19 cellular contexts compared by ENCODE assay signal in the genomic region with DNA sequence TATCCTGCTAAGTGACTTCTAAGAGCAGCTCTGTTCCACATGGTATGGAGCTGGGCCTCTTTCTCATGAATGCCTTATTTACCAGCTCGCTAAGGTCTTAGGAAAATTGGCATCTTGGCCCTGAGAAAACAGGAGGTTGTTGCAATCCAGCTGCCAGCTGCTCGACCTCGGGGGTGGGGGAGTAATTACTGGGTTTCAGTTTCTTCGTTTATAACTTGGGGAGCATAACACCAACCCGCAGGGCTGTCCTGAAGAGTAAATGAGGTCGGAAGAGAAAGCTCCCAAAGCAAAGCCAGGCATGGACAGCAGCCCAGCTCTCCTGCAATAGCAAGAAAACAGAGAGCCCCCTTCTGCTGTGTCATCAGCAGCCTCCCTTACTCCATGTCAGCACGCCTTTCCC.
"Had no signal": no experiment of that assay in that cellular context is flagged by ENCODE, and none has a peak within 500 bp of the region (broad histone marks: within the 10 kb centered on the region; RNA-seq: fewer than 3 reads in every experiment).

No MANE protein-coding gene starts in this region.

- H3K27ac ChIP-seq: colonic mucosa, foreskin keratinocyte, hepatocyte, pancreas, tibial artery, upper lobe of left lung, uterus had no signal

- H3K4me2 ChIP-seq: hepatocyte had no signal

- H3K36me3 Mint-ChIP-seq: naive thymus-derived CD8-positive, alpha-beta T cell; stimulated activated memory B cell treated with anti-CD40 and anti-IgM and Interleukin-4, amounts not matched to agents 10 μg/mL and 1 μg/mL and 100 μg/mL, for 72 hours had no signal

- H2AFZ ChIP-seq: hepatocyte had no signal

- H3K79me2 ChIP-seq: hepatocyte had no signal

- H3K4me1 ChIP-seq: colonic mucosa, foreskin keratinocyte, pancreas, tibial artery, upper lobe of left lung, uterus had no signal

- DNase-seq: colonic mucosa; dermis blood vessel endothelial cell; foreskin keratinocyte; kidney; left cardiac atrium; left ventricle myocardium superior; mucosa of descending colon; naive thymus-derived CD8-positive, alpha-beta T cell; pancreas; right cardiac atrium; small intestine; stimulated activated CD4-positive, alpha-beta T cell treated with anti-CD3 and anti-CD28 coated beads, Interleukin-4, amount 100 ng/mL, for 24 hours; tibial artery; upper lobe of left lung; uterus had no signal

- H3K36me3 ChIP-seq: colonic mucosa, pancreas, tibial artery, upper lobe of left lung, uterus had no signal

- H3K27me3 ChIP-seq: colonic mucosa, foreskin keratinocyte, hepatocyte, pancreas, tibial artery, upper lobe of left lung, uterus had no signal

- H3K4me3 ChIP-seq: colonic mucosa, hepatocyte, mucosa of descending colon, pancreas, tibial artery, upper lobe of left lung, uterus had no signal

- ATAC-seq: foreskin keratinocyte; left cardiac atrium; left ventricle myocardium superior; mucosa of descending colon; naive thymus-derived CD8-positive, alpha-beta T cell; right cardiac atrium; stimulated activated memory B cell treated with anti-CD40 and anti-IgM and Interleukin-4, amounts not matched to agents 10 μg/mL and 1 μg/mL and 100 μg/mL, for 72 hours had no signal

- H3K4me3 Mint-ChIP-seq: naive thymus-derived CD8-positive, alpha-beta T cell; stimulated activated memory B cell treated with anti-CD40 and anti-IgM and Interleukin-4, amounts not matched to agents 10 μg/mL and 1 μg/mL and 100 μg/mL, for 72 hours; stimulated activated naive CD8-positive, alpha-beta T cell treated with anti-CD3 and anti-CD28 coated beads, Interleukin-15, Interleukin-2, amounts not matched to agents 100 ng/mL and 50 ng/mL, for 24 hours had no signal

- H3K9me3 ChIP-seq: colonic mucosa, mucosa of descending colon, pancreas, tibial artery, upper lobe of left lung, uterus had no signal

- H3K27ac Mint-ChIP-seq: progenitor cell of endocrine pancreas; stimulated activated memory B cell treated with anti-CD40 and anti-IgM and Interleukin-4, amounts not matched to agents 10 μg/mL and 1 μg/mL and 100 μg/mL, for 72 hours; stimulated activated naive CD8-positive, alpha-beta T cell treated with anti-CD3 and anti-CD28 coated beads, Interleukin-15, Interleukin-2, amounts not matched to agents 100 ng/mL and 50 ng/mL, for 24 hours had no signal

- H3K4me1 Mint-ChIP-seq: naive thymus-derived CD8-positive, alpha-beta T cell; stimulated activated memory B cell treated with anti-CD40 and anti-IgM and Interleukin-4, amounts not matched to agents 10 μg/mL and 1 μg/mL and 100 μg/mL, for 72 hours had no signal
